1 cellular context compared by ENCODE assay signal in genomic region chr2:24919100-24919976, GRCh38.
A peak's percentile ranks its signal among the peaks of the same experiment; 100 is the strongest.
TF ChIP-seq lines count a peak whose summit lies in the region.

No MANE protein-coding gene starts in this region.

TF ChIP-seq in GM12878, 131 proteins besides CTCF, POLR2A, EP300 and RAD21 (continued from another document):
- TF ChIP-seq BACH1 (IDR thresholded peaks at IDR 0.05; ENCODE audit: borderline replicate concordance) (peak; percentile 56; the same call in 1 of the 2 replicates), ATF7 (IDR thresholded peaks at IDR 0.05; ENCODE audit: low read depth) (0 out of 2 replicates have a peak, but pooled peaks have one; percentile 28), BHLHE40 (IDR thresholded peaks at IDR 0.05; ENCODE audit: borderline replicate concordance in 1 of 2, low read depth in 2 of 2, low read length in 1 of 2) (peak; percentile 74 to 77), POLR2AphosphoS5 (IDR thresholded peaks at IDR 0.05; ENCODE audit: low read length) (0 out of 2 replicates have a peak, but pooled peaks have one; percentile 19), BCL3 (IDR thresholded peaks at IDR 0.05; ENCODE audit: borderline replicate concordance, insufficient read depth, low read depth, low read length, poor library complexity, severe bottlenecking) (no peak), TCF7 (IDR thresholded peaks at IDR 0.05; ENCODE audit: borderline replicate concordance) (no peak), RELB (IDR thresholded peaks at IDR 0.05; ENCODE audit: low read depth) (peak; percentile 38; the same call in 1 of the 2 replicates), IKZF2 (IDR thresholded peaks at IDR 0.05) (peak; percentile 41 to 62; a peak in 3 of 4 replicates), HDGF (IDR thresholded peaks at IDR 0.05) (peak; percentile 78), ELK1 (IDR thresholded peaks at IDR 0.05; ENCODE audit: low read depth, low read length) (peak; percentile 14; the same call in 1 of the 2 replicates), MTA2 (IDR thresholded peaks at IDR 0.05; ENCODE audit: low read depth) (no peak), RB1 (IDR thresholded peaks at IDR 0.05; ENCODE audit: borderline replicate concordance) (no peak), CBX3 (IDR thresholded peaks at IDR 0.05; ENCODE audit: borderline replicate concordance, low read depth) (no peak), DPF2 (IDR thresholded peaks at IDR 0.05) (peak; percentile 45; the same call in 1 of the 2 replicates), MXI1 (IDR thresholded peaks at IDR 0.05; ENCODE audit: low read depth, low read length) (no peak), NKRF (conservative IDR thresholded peaks at IDR 0.05) (peak; percentile 51; the same call in 1 of the 2 replicates), CBFB (IDR thresholded peaks at IDR 0.05; ENCODE audit: low read depth) (0 out of 2 replicates have a peak, but pooled peaks have one; percentile 33), YY1 (IDR thresholded peaks at IDR 0.05; ENCODE audit: low read depth, low read length) (0 out of 2 replicates have a peak, but pooled peaks have one; percentile 12), ZBTB40 (IDR thresholded peaks at IDR 0.05; ENCODE audit: borderline replicate concordance) (no peak), NR2C2 (IDR thresholded peaks at IDR 0.05; ENCODE audit: borderline replicate concordance, control insufficient read depth, insufficient read length, low read depth) (no peak), RUNX3 (IDR thresholded peaks at IDR 0.05; ENCODE audit: low read length) (peak; percentile 89), EED (IDR thresholded peaks at IDR 0.05; ENCODE audit: low read depth) (peak; percentile 55), ZNF217 (IDR thresholded peaks at IDR 0.05) (0 out of 2 replicates have a peak, but pooled peaks have one; percentile 17), SPI1 (IDR thresholded peaks at IDR 0.05; ENCODE audit: borderline replicate concordance, insufficient read depth, low read depth, low read length) (0 out of 2 replicates have a peak, but pooled peaks have one; percentile 2)
